ENCODE assay signal across 7 cellular contexts in genomic region chr13:21410453-21410852, GRCh38. TPM values are rescaled to one million over a fixed set of nuclear protein-coding genes. Genes with fewer than 3 reads are reported as not detected.
DNase-seq lines count a peak whose midpoint lies in the region; FAIRE-seq and TF ChIP-seq lines count a peak whose summit lies in the region.
"Not testable (repeated sequence)": the region's sequence is repeated elsewhere in the genome, so short reads cannot be mapped to it uniquely, and the experiment has no call there.

No MANE protein-coding gene starts in this region.

- not testable (repeated sequence) for H3K4me1 ChIP-seq in endothelial cell of umbilical vein (ENCODE audit: control insufficient read depth, extremely low read depth, insufficient read depth, low read length)

- not testable (repeated sequence) for H3K36me3 ChIP-seq in brain microvascular endothelial cell (replicated peaks); endothelial cell of umbilical vein (ENCODE audit: control insufficient read depth in 2 of 2, extremely low read depth in 1 of 2, insufficient read depth in 2 of 2, low read length in 2 of 2)

- not testable (repeated sequence) for TF ChIP-seq CTCF in brain microvascular endothelial cell (IDR thresholded peaks at IDR 0.05; ENCODE audit: low read depth, low read length, missing control alignments); endothelial cell of umbilical vein (IDR thresholded peaks at IDR 0.05; ENCODE audit: extremely low read depth in 1 of 2, insufficient read depth in 1 of 2, low read depth in 1 of 2, low read length in 2 of 2)

- FAIRE-seq in endothelial cell of umbilical vein (lab: Jason Lieb, UNC), result not testable (repeated sequence)

- TF ChIP-seq POLR2A in endothelial cell of umbilical vein (IDR thresholded peaks at IDR 0.05; ENCODE audit: low read depth, low read length), result not testable (repeated sequence)

- H3K9me3 ChIP-seq in endothelial cell of umbilical vein (replicated peaks; ENCODE audit: control insufficient read depth, insufficient read depth, low read length), result not testable (repeated sequence)

- not testable (repeated sequence) for H4K20me1 ChIP-seq in endothelial cell of umbilical vein (replicated peaks; ENCODE audit: control insufficient read depth, extremely low read depth, insufficient read depth, low read length)

- CTCF ChIA-PET in endothelial cell of umbilical vein (lab: Charles Lee), result not testable (repeated sequence)

- H3K27me3 ChIP-seq in brain microvascular endothelial cell (replicated peaks); endothelial cell of umbilical vein (ENCODE audit: control insufficient read depth in 2 of 2, insufficient read depth in 2 of 2, low read length in 2 of 2): not testable (repeated sequence)

- not testable (repeated sequence) for H2AFZ ChIP-seq in endothelial cell of umbilical vein (ENCODE audit: low read depth, low read length)

- DNase-seq in ELR (ENCODE audit: low read depth) (peak; percentile 68), M059J (ENCODE audit: low read depth) (peak; percentile 9), T1000 (lab: John Stamatoyannopoulos, UW) (peak; percentile 60), brain microvascular endothelial cell (peak; percentile 67), endothelial cell of umbilical vein (ENCODE audit: low read depth, low spot score) (peak; percentile 17), islet precursor cell (peak; percentile 58), non-pigmented ciliary epithelial cell (ENCODE audit: low read depth) (peak; percentile 19)

- intact Hi-C loops in endothelial cell of umbilical vein (cut with micrococcal nuclease), result not testable (repeated sequence)

- H3K4me2 ChIP-seq in endothelial cell of umbilical vein (ENCODE audit: insufficient read depth, low read length), result not testable (repeated sequence)

- not testable (repeated sequence) for H3K79me2 ChIP-seq in endothelial cell of umbilical vein (ENCODE audit: control insufficient read depth, insufficient read depth, low read length)

- dilution Hi-C loops in endothelial cell of umbilical vein (cut with MboI; ENCODE audit: extremely low pct_ligation_motif_present, low sequenced_read_pairs), result not testable (repeated sequence)

- H3K4me3 ChIP-seq in brain microvascular endothelial cell (ENCODE audit: low read depth, low read length); endothelial cell of umbilical vein (replicated peaks in 1 of 3; ENCODE audit: insufficient read depth in 1 of 3, low read depth in 1 of 3, low read length in 3 of 3): not testable (repeated sequence)

- not testable (repeated sequence) for BruUV-seq in endothelial cell of umbilical vein (replicated peaks; lab: Mats Ljungman, UMichigan)

- not testable (repeated sequence) for H3K9ac ChIP-seq in endothelial cell of umbilical vein (replicated peaks; ENCODE audit: extremely low read depth, insufficient read depth, low read length)

- POLR2A ChIA-PET in endothelial cell of umbilical vein (lab: Charles Lee), result not testable (repeated sequence)

- H3K9me1 ChIP-seq in endothelial cell of umbilical vein (replicated peaks; ENCODE audit: control insufficient read depth, extremely low read depth, insufficient read depth, low read length), result not testable (repeated sequence)

- in situ Hi-C loops in brain microvascular endothelial cell (cut with HindIII; ENCODE audit: low pct_ligation_motif_present, low sequenced_read_pairs), result not testable (repeated sequence)

- H3K27ac ChIP-seq in brain microvascular endothelial cell, result peak overlapping the region; percentile 44
- H3K27ac ChIP-seq in endothelial cell of umbilical vein (ENCODE audit: insufficient read depth, low read depth, low read length), result not testable (repeated sequence)

RNA-seq across cellular contexts. Expression of gene ZDHHC20, which starts 48.6 kb away (rescaled TPM):
- 102 and 105 TPM in 2 replicates for total RNA-seq in M059J (2014; rRNA removed; shearing (Covaris generic))
- 57.5 and 59.4 TPM in 2 replicates for total RNA-seq in endothelial cell of umbilical vein
- 18.0 and 22.1 TPM in 2 replicates for polyA plus RNA-seq in endothelial cell of umbilical vein
- polyA plus RNA-seq in endothelial cell of umbilical vein (2011; cell fraction: cytosol; rRNA removed), result 14.5 and 15.0 TPM in 2 replicates
- 11.7 and 14.3 TPM in 2 replicates for polyA plus RNA-seq in endothelial cell of umbilical vein (2011; cell fraction: nucleus; rRNA removed)
- 34.2 and 56.6 TPM in 2 replicates for polyA plus RNA-seq in endothelial cell of umbilical vein (2012)
- 42.3 and 45.8 TPM in 2 replicates for polyA minus RNA-seq in endothelial cell of umbilical vein
- polyA minus RNA-seq in endothelial cell of umbilical vein (2011; cell fraction: cytosol; rRNA and poly(A)+ RNA removed), result 23.2 TPM
- polyA minus RNA-seq in endothelial cell of umbilical vein (2011; cell fraction: nucleus; rRNA and poly(A)+ RNA removed), result 16.2 and 21.0 TPM in 2 replicates

Comparison
In these comparisons a context has a peak if more than half of its experiments do, and no peak if none do; other contexts are left out.
1. DNase-seq: peak in every context shown above with its lines; median percentile 68 in ELR; 67 in brain microvascular endothelial cell; 60 in T1000; 58 in islet precursor cell; 19 in non-pigmented ciliary epithelial cell; 17 in endothelial cell of umbilical vein; 9 in M059J.